24 cellular contexts compared by ENCODE assay signal in the genomic region with DNA sequence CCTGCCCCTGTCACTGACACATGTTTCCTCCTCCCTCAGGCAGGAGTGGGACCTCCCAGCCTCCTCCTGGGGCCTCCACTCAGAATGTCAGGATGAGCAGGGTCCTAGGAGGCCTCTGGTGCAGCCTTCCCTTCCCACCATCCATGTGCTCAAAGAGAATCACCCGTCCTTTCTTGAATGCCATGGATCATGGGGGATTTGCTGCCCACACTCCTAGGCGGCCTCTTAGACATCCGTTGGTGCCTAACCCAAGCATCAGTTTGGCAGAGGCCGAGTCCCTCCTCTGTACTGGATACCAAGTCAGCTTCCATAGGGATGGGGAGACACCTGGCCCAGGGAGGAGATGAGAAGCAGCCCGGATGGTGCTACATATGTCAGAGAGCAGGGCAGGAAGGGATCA. TPM values are rescaled to one million over a fixed set of nuclear protein-coding genes. Genes with fewer than 3 reads are reported as not detected.
A peak's percentile ranks its signal among the peaks of the same experiment; 100 is the strongest.
DNase-seq lines count a peak whose midpoint lies in the region; ATAC-seq lines count a peak whose summit lies in the region.
"Had no signal": no experiment of that assay in that cellular context is flagged by ENCODE, and none has a peak within 500 bp of the region (broad histone marks: within the 10 kb centered on the region; RNA-seq: fewer than 3 reads in every experiment).

No MANE protein-coding gene starts in this region.

- no peaks in the 10 kb centered on the region for H3K36me3 Mint-ChIP-seq in activated naive CD8-positive, alpha-beta T cell treated with anti-CD3 and anti-CD28 coated beads, Interleukin-2, amount 50 U/mL, for 24 hours (ENCODE audit: low read depth)
- H3K36me3 Mint-ChIP-seq in naive thymus-derived CD4-positive, alpha-beta T cell, result peaks cover 0 to 11% (median 2%) of the 10 kb centered on the region in 5 donors
- H3K36me3 Mint-ChIP-seq in T-helper 2 cell treated with Interferon-gamma antibody and Interleukin-4, amounts not matched to agents 5 μg/mL and 100 μg/mL, for 36 hours (ENCODE audit: low read depth), result no peaks in the 10 kb centered on the region

- peaks cover 27% of the 10 kb centered on the region for H3K36me3 ChIP-seq in BLaER1
- peaks cover 0 to 35% (median 9%) of the 10 kb centered on the region in 11 experiments; a peak in 5 of 22 replicates for H3K36me3 ChIP-seq in BLaER1 treated with 17β-estradiol and CSF1 and Interleukin-3, amounts not matched to agents 10 nM and 100 nM
- peaks cover 0 to 17% (median 0%) of the 10 kb centered on the region in 3 experiments for H3K36me3 ChIP-seq in naive thymus-derived CD4-positive, alpha-beta T cell (ENCODE audit: control insufficient read depth in 2 of 3, insufficient read depth in 3 of 3, low read length in 3 of 3)

- H4K20me1 ChIP-seq in BLaER1, result no peaks in the 10 kb centered on the region
- H4K20me1 ChIP-seq in BLaER1 treated with 17β-estradiol and CSF1 and Interleukin-3, amounts not matched to agents 10 nM and 100 nM, result no peaks in the 10 kb centered on the region

- no peak for DNase-seq in activated naive CD8-positive, alpha-beta T cell treated with anti-CD3 and anti-CD28 coated beads, Interleukin-2, amount 50 U/mL, for 24 hours
- no peak for DNase-seq in naive thymus-derived CD4-positive, alpha-beta T cell
- no peak for DNase-seq in T-helper 2 cell treated with Interferon-gamma antibody and Interleukin-4, amounts not matched to agents 5 μg/mL and 100 μg/mL, for 36 hours (ENCODE audit: low spot score)
- DNase-seq in NCI-H2171 (lab: John Stamatoyannopoulos, UW), result no peak
- DNase-seq in NCI-H82 treated with DMSO at 0.1 percent for 48 hours (lab: John Stamatoyannopoulos, UW; ENCODE audit: unreplicated experiment), result no peak
- DNase-seq: ACHN, Caco-2, DMS53, EL, GM23248, MM.1S, NCI-H1092 treated with DMSO at 0.1 percent for 48 hours, NCI-H146, NCI-H2029 treated with DMSO at 0.1 percent for 48 hours, NCI-H2171 treated with DMSO at 0.1 percent for 48 hours, NCI-H446, NCI-H69, OCI-M1, Right ventricle myocardium superior had no signal

- peak overlapping the region; percentile 88 for H3K4me2 ChIP-seq in BLaER1
- peak overlapping the region; percentile 74 to 95 (median 87) for H3K4me2 ChIP-seq in BLaER1 treated with 17β-estradiol and CSF1 and Interleukin-3, amounts not matched to agents 10 nM and 100 nM

- CTCF ChIA-PET in naive thymus-derived CD4-positive, alpha-beta T cell (lab: Charles Lee), result interaction anchor here (1.4 to 1.6 kb wide), 2 partner anchors 9 to 16 kb away, joined by 3 to 4 read pairs; no protein-coding TSS in a partner anchor

- intact Hi-C loops in naive thymus-derived CD4-positive, alpha-beta T cell (cut with micrococcal nuclease), result no loop called here

- 0 out of 2 replicates have a peak overlapping the region, but pooled peaks have one; percentile 75 for H3K9ac ChIP-seq in BLaER1
- H3K9ac ChIP-seq in BLaER1 treated with 17β-estradiol and CSF1 and Interleukin-3, amounts not matched to agents 10 nM and 100 nM, result peak overlapping the region in 1 of 11 experiments; percentile 73; a peak in 1 of 22 replicates
- H3K9ac ChIP-seq: GM23248 had no signal

- ATAC-seq in activated naive CD8-positive, alpha-beta T cell treated with anti-CD3 and anti-CD28 coated beads, Interleukin-2, amount 50 U/mL, for 24 hours, result no peak
- ATAC-seq in naive thymus-derived CD4-positive, alpha-beta T cell, result no peak
- ATAC-seq in HG03196 (IDR thresholded peaks at IDR 0.05; ENCODE audit: unreplicated experiment), result no peak
- ATAC-seq: HCT116 had no signal

- H3K27me3 Mint-ChIP-seq in activated naive CD8-positive, alpha-beta T cell treated with anti-CD3 and anti-CD28 coated beads, Interleukin-2, amount 50 U/mL, for 24 hours, result peaks cover 4% of the 10 kb centered on the region
- no peaks in the 10 kb centered on the region for H3K27me3 Mint-ChIP-seq in naive thymus-derived CD4-positive, alpha-beta T cell
- no peaks in the 10 kb centered on the region for H3K27me3 Mint-ChIP-seq in T-helper 2 cell treated with Interferon-gamma antibody and Interleukin-4, amounts not matched to agents 5 μg/mL and 100 μg/mL, for 36 hours (ENCODE audit: low read depth)

- peaks cover 53% of the 10 kb centered on the region for H3K4me1 ChIP-seq in BLaER1
- peaks cover 40 to 65% (median 52%) of the 10 kb centered on the region in 10 experiments for H3K4me1 ChIP-seq in BLaER1 treated with 17β-estradiol and CSF1 and Interleukin-3, amounts not matched to agents 10 nM and 100 nM
- peaks cover 8 to 59% of the 10 kb centered on the region in 2 donors for H3K4me1 ChIP-seq in naive thymus-derived CD4-positive, alpha-beta T cell (ENCODE audit: control insufficient read depth in 2 of 2, insufficient read depth in 2 of 2, low read length in 2 of 2)
- H3K4me1 ChIP-seq: Caco-2 had no signal

- H3K9me3 ChIP-seq in BLaER1, result no peaks in the 10 kb centered on the region
- no peaks in the 10 kb centered on the region for H3K9me3 ChIP-seq in BLaER1 treated with 17β-estradiol and CSF1 and Interleukin-3, amounts not matched to agents 10 nM and 100 nM (replicated peaks in 1 of 11)
- H3K9me3 ChIP-seq in naive thymus-derived CD4-positive, alpha-beta T cell (ENCODE audit: control insufficient read depth in 2 of 3, low read length in 3 of 3), result no peaks in the 10 kb centered on the region
- H3K9me3 ChIP-seq: Caco-2 had no signal

- POLR2A ChIA-PET in naive thymus-derived CD4-positive, alpha-beta T cell (lab: Charles Lee), result interaction anchor here (0.6 to 3.4 kb wide), 6 partner anchors 8 to 24 kb away, joined by 3 to 17 read pairs (median 4); no protein-coding TSS in a partner anchor

- no peaks in the 10 kb centered on the region for H3K27me3 ChIP-seq in BLaER1
- no peaks in the 10 kb centered on the region for H3K27me3 ChIP-seq in BLaER1 treated with 17β-estradiol and CSF1 and Interleukin-3, amounts not matched to agents 10 nM and 100 nM
- H3K27me3 ChIP-seq in naive thymus-derived CD4-positive, alpha-beta T cell (ENCODE audit: control insufficient read depth in 2 of 2, insufficient read depth in 2 of 2, low read length in 2 of 2), result no peaks in the 10 kb centered on the region

- no peaks in the 10 kb centered on the region for H3K9me3 Mint-ChIP-seq in activated naive CD8-positive, alpha-beta T cell treated with anti-CD3 and anti-CD28 coated beads, Interleukin-2, amount 50 U/mL, for 24 hours
- peaks cover 0 to 2% (median 0%) of the 10 kb centered on the region in 11 donors for H3K9me3 Mint-ChIP-seq in naive thymus-derived CD4-positive, alpha-beta T cell
- H3K9me3 Mint-ChIP-seq in T-helper 2 cell treated with Interferon-gamma antibody and Interleukin-4, amounts not matched to agents 5 μg/mL and 100 μg/mL, for 36 hours, result no peaks in the 10 kb centered on the region

- H3K27ac ChIP-seq in BLaER1, result no peak overlapping the region
- peak overlapping the region in 1 of 11 experiments; percentile 64; a peak in 2 of 22 replicates for H3K27ac ChIP-seq in BLaER1 treated with 17β-estradiol and CSF1 and Interleukin-3, amounts not matched to agents 10 nM and 100 nM
- no peak overlapping the region for H3K27ac ChIP-seq in naive thymus-derived CD4-positive, alpha-beta T cell (ENCODE audit: low read depth, low read length)
- H3K27ac ChIP-seq: GM23248 had no signal

- no peak overlapping the region for H3K4me3 Mint-ChIP-seq in activated naive CD8-positive, alpha-beta T cell treated with anti-CD3 and anti-CD28 coated beads, Interleukin-2, amount 50 U/mL, for 24 hours
- H3K4me3 Mint-ChIP-seq in naive thymus-derived CD4-positive, alpha-beta T cell, result peak overlapping the region in 8 of 10 donors; percentile 33 to 69 (median 48)
- H3K4me3 Mint-ChIP-seq in T-helper 2 cell treated with Interferon-gamma antibody and Interleukin-4, amounts not matched to agents 5 μg/mL and 100 μg/mL, for 36 hours, result no peak overlapping the region

- H3K4me3 ChIP-seq in BLaER1, result no peak overlapping the region
- no peak overlapping the region for H3K4me3 ChIP-seq in BLaER1 treated with 17β-estradiol and CSF1 and Interleukin-3, amounts not matched to agents 10 nM and 100 nM
- no peak overlapping the region for H3K4me3 ChIP-seq in naive thymus-derived CD4-positive, alpha-beta T cell (ENCODE audit: low read length)
- H3K4me3 ChIP-seq: GM23248 had no signal

- H3K4me1 Mint-ChIP-seq in activated naive CD8-positive, alpha-beta T cell treated with anti-CD3 and anti-CD28 coated beads, Interleukin-2, amount 50 U/mL, for 24 hours, result peaks cover 21% of the 10 kb centered on the region
- peaks cover 14 to 60% (median 40%) of the 10 kb centered on the region in 7 donors for H3K4me1 Mint-ChIP-seq in naive thymus-derived CD4-positive, alpha-beta T cell
- peaks cover 18% of the 10 kb centered on the region for H3K4me1 Mint-ChIP-seq in T-helper 2 cell treated with Interferon-gamma antibody and Interleukin-4, amounts not matched to agents 5 μg/mL and 100 μg/mL, for 36 hours (ENCODE audit: low read depth)

- peak overlapping the region; percentile 35 for H3K27ac Mint-ChIP-seq in activated naive CD8-positive, alpha-beta T cell treated with anti-CD3 and anti-CD28 coated beads, Interleukin-2, amount 50 U/mL, for 24 hours
- H3K27ac Mint-ChIP-seq in naive thymus-derived CD4-positive, alpha-beta T cell, result peak overlapping the region in 2 of 9 donors; percentile 10 to 32
- H3K27ac Mint-ChIP-seq in T-helper 2 cell treated with Interferon-gamma antibody and Interleukin-4, amounts not matched to agents 5 μg/mL and 100 μg/mL, for 36 hours, result no peak overlapping the region

RNA-seq across cellular contexts. Expression of a gene that starts 7.0 kb away (rescaled TPM):
- total RNA-seq in naive thymus-derived CD4-positive, alpha-beta T cell, result 10 to 100 TPM in 1 of 5 experiments, 1 to 10 TPM in 4; 2.8 to 19.1 (median 7.9) TPM
- polyA plus RNA-seq in naive thymus-derived CD4-positive, alpha-beta T cell, result 10 to 100 TPM in 1 of 2 donors, 1 to 10 TPM in 1; 4.6 to 12.7 TPM
- total RNA-seq: LHCN-M2 had no signal

RNA-seq across cellular contexts. Expression of a gene that starts 19.7 kb away (rescaled TPM):
- total RNA-seq in naive thymus-derived CD4-positive, alpha-beta T cell, result 1 to 10 TPM in 4 of 5 experiments, under 1 TPM in 1; 0.56 to 4.9 (median 3.2) TPM
- 1 to 10 TPM; 3.0 to 5.2 TPM for polyA plus RNA-seq in naive thymus-derived CD4-positive, alpha-beta T cell
- total RNA-seq: GM23248 had no signal
- polyA plus RNA-seq: GM23248 had no signal

RNA-seq across cellular contexts. Expression of a gene that starts 26.5 kb away (rescaled TPM):
- total RNA-seq in naive thymus-derived CD4-positive, alpha-beta T cell, result 10 to 100 TPM; 11.3 to 46.6 (median 20.9) TPM
- polyA plus RNA-seq in naive thymus-derived CD4-positive, alpha-beta T cell, result 10 to 100 TPM; 27.0 to 49.4 TPM
- total RNA-seq: GM23248, Right ventricle myocardium superior had no signal

RNA-seq across cellular contexts. Expression of a gene that starts 30.4 kb away (rescaled TPM):
- 10 to 100 TPM; 59.7 to 88.0 (median 76.6) TPM for total RNA-seq in naive thymus-derived CD4-positive, alpha-beta T cell
- polyA plus RNA-seq in naive thymus-derived CD4-positive, alpha-beta T cell, result 10 to 100 TPM; 13.8 to 18.6 TPM

RNA-seq across cellular contexts. Expression of a gene that starts 50.5 kb away (rescaled TPM):
- total RNA-seq in naive thymus-derived CD4-positive, alpha-beta T cell, result 10 to 100 TPM in 4 of 5 experiments, 1 to 10 TPM in 1; 6.7 to 17.7 (median 13.7) TPM
- polyA plus RNA-seq in naive thymus-derived CD4-positive, alpha-beta T cell, result not detected

Comparison
In these comparisons a context has a peak if more than half of its experiments do, and no peak if none do; other contexts are left out.
1. H3K4me3 Mint-ChIP-seq: peak in naive thymus-derived CD4-positive, alpha-beta T cell (8 of 10); none in activated naive CD8-positive, alpha-beta T cell treated with anti-CD3 and anti-CD28 coated beads, Interleukin-2, amount 50 U/mL, for 24 hours (single experiment) and T-helper 2 cell treated with Interferon-gamma antibody and Interleukin-4, amounts not matched to agents 5 μg/mL and 100 μg/mL, for 36 hours (single experiment).